In the genomic region with DNA sequence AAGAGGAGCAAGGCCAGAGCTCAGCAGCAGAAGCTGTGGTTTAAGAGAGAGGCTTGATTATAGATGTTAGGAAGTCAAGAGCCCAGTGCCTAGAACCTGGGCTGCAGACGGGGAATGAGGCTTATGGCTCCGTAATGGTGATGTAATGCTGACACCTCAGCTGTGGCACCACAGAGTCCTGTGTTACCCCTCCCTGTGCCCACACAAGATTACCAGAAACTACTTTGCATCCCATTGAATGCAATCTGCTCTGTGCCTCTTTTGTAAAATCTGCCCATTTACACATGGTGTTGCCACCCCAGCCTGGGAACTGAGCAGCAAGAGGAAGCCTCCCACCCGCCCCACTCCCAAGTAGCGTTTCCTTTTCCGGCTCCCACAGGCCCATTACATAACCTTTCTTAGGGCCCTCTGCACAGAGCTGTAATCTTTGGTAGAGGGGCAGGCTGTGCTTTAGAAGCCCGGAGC, we compare ENCODE assay signal across 9 cellular contexts. TPM values are rescaled to one million over a fixed set of nuclear protein-coding genes. Genes with fewer than 3 reads are reported as not detected.
DNase-seq lines count a peak whose midpoint lies in the region; ATAC-seq and TF ChIP-seq lines count a peak whose summit lies in the region.
"Had no signal": no experiment of that assay in that cellular context is flagged by ENCODE, and none has a peak within 500 bp of the region (broad histone marks: within the 10 kb centered on the region; RNA-seq: fewer than 3 reads in every experiment).

No MANE protein-coding gene starts in this region.

- in situ Hi-C loops in G401 (cut with HindIII; ENCODE audit: low sequenced_read_pairs): no loop called here

- H3K9me2 ChIP-seq in MM.1S (replicated peaks; ENCODE audit: insufficient read depth, low read length): no peaks in the 10 kb centered on the region

- H3K9me3 ChIP-seq in right cardiac atrium (ENCODE audit: control insufficient read depth, low read length): no peaks in the 10 kb centered on the region
- no peaks in the 10 kb centered on the region for H3K9me3 ChIP-seq in MM.1S (replicated peaks; ENCODE audit: insufficient read depth, low read length)

- peak; percentile 88 to 92 for DNase-seq in NOMO-1 (lab: John Stamatoyannopoulos, UW; ENCODE audit: unreplicated experiment in 2 of 2)
- DNase-seq in activated T-cell treated with anti-CD3 and anti-CD28 coated beads, Interleukin-2, amount 50 U/mL, for 1 hour: peak; percentile 64
- DNase-seq in right cardiac atrium: peak; percentile 47 to 80 (median 74)
- DNase-seq in stimulated activated CD8-positive, alpha-beta memory T cell treated with anti-CD3 and anti-CD28 coated beads, Interleukin-7, amount 100 ng/mL, for 4 hours (ENCODE audit: low read depth in 2 of 2): peak; percentile 35 to 49
- no peak for DNase-seq in NCI-H1417 (lab: John Stamatoyannopoulos, UW)
- no peak for DNase-seq in MM.1S
- no peak for DNase-seq in G401 (ENCODE audit: low spot score)
- DNase-seq: activated B cell treated with CpG ODN at 0.5 μM for 24 hours had no signal

- H3K9ac ChIP-seq in MM.1S (ENCODE audit: low read length): no peak overlapping the region

- no peaks in the 10 kb centered on the region for H3F3A ChIP-seq in MM.1S (ENCODE audit: insufficient read depth, low read length)

- H3K27ac ChIP-seq in right cardiac atrium (ENCODE audit: low read length) (peak overlapping the region; percentile 91), MM.1S (ENCODE audit: low read length) (no peak overlapping the region)

- H3K27me3 ChIP-seq in right cardiac atrium (ENCODE audit: control insufficient read depth, insufficient read depth) (no peaks in the 10 kb centered on the region), MM.1S (replicated peaks; ENCODE audit: insufficient read depth, low read length) (no peaks in the 10 kb centered on the region)

- H2AFZ ChIP-seq in MM.1S (ENCODE audit: low read length): no peak overlapping the region

- H3K4me3 ChIP-seq in right cardiac atrium (ENCODE audit: low read length): no peak overlapping the region
- H3K4me3 ChIP-seq in MM.1S (ENCODE audit: low read length): no peak overlapping the region

- 44% methylated on average over 6 of the region's 6 CpGs for WGBS in right cardiac atrium

- intact Hi-C loops in right cardiac atrium (cut with DNase I): no loop called here

- H3K4me1 ChIP-seq in right cardiac atrium (ENCODE audit: control insufficient read depth, insufficient read depth, low read length): peaks cover 3% of the 10 kb centered on the region
- 0 out of 2 replicates have a peak, but pooled peaks cover 3% of the 10 kb centered on the region for H3K4me1 ChIP-seq in MM.1S (ENCODE audit: low read length)

- peak; percentile 82 to 86 for ATAC-seq in right cardiac atrium
- no peak for ATAC-seq in HG03439 (IDR thresholded peaks at IDR 0.05; ENCODE audit: unreplicated experiment)

- H3K79me2 ChIP-seq in MM.1S (ENCODE audit: low read length): no peaks in the 10 kb centered on the region

- no peaks in the 10 kb centered on the region for H4K20me1 ChIP-seq in MM.1S (ENCODE audit: insufficient read depth, low read length)

- no peak for TF ChIP-seq CTCF in MM.1S (IDR thresholded peaks at IDR 0.05; ENCODE audit: low read length)

- H3K4me2 ChIP-seq in MM.1S (ENCODE audit: low read depth, low read length): no peak overlapping the region

- no peaks in the 10 kb centered on the region for H3K36me3 ChIP-seq in MM.1S (replicated peaks; ENCODE audit: insufficient read depth, low read length)

RNA-seq across cellular contexts. Expression of a gene that starts 57.0 kb away (rescaled TPM):
- total RNA-seq in right cardiac atrium: 10 to 100 TPM; 17.0 to 29.7 (median 24.9) TPM
- polyA plus RNA-seq in right cardiac atrium: 8.6 TPM
- 19.9 and 24.0 TPM in 2 replicates for total RNA-seq in G401 (2014; rRNA removed; shearing (Covaris generic))

Comparison
In these comparisons a context has a peak if more than half of its experiments do, and no peak if none do; other contexts are left out.
1. DNase-seq: peak in NOMO-1 (2 of 2), activated T-cell treated with anti-CD3 and anti-CD28 coated beads, Interleukin-2, amount 50 U/mL, for 1 hour (single experiment), right cardiac atrium (3 of 3) and stimulated activated CD8-positive, alpha-beta memory T cell treated with anti-CD3 and anti-CD28 coated beads, Interleukin-7, amount 100 ng/mL, for 4 hours (2 of 2); none in NCI-H1417 (0 of 3), MM.1S (single experiment) and G401 (single experiment).